19 cellular contexts compared by ENCODE assay signal in genomic region chr16:1564325-1564724, GRCh38. TPM values are rescaled to one million over a fixed set of nuclear protein-coding genes. Genes with fewer than 3 reads are reported as not detected.
DNase-seq lines count a peak whose midpoint lies in the region; ATAC-seq, FAIRE-seq and TF ChIP-seq lines count a peak whose summit lies in the region.
"Had no signal": no experiment of that assay in that cellular context is flagged by ENCODE, and none has a peak within 500 bp of the region (broad histone marks: within the 10 kb centered on the region; RNA-seq: fewer than 3 reads in every experiment).

No MANE protein-coding gene starts in this region.

- CTCF ChIA-PET in HepG2 (lab: Yijun Ruan, JAX; ENCODE audit: low intra/inter-chr PET ratio, low total read pairs) = no interaction called here

- H4K20me1 ChIP-seq in HepG2 (ENCODE audit: insufficient read depth, low read length) = no peaks in the 10 kb centered on the region

- H3K4me1 ChIP-seq in HepG2 (ENCODE audit: insufficient read depth, low read length) (no peaks in the 10 kb centered on the region), right lobe of liver (no peaks in the 10 kb centered on the region), thoracic aorta (ENCODE audit: control insufficient read depth in 1 of 2, low read depth in 2 of 2) (no peaks in the 10 kb centered on the region)
- H3K4me1 ChIP-seq: adrenal gland, left lung had no signal

- peak; percentile 59; the same call in 1 of the 3 replicates for ATAC-seq in HepG2
- no peak for ATAC-seq in right lobe of liver
- ATAC-seq in thoracic aorta (ENCODE audit: insufficient number of reproducible peaks, low FRiP score, low read depth) = no peak
- no peak for ATAC-seq in GM18505 (IDR thresholded peaks at IDR 0.05; ENCODE audit: unreplicated experiment)
- ATAC-seq: left lung, T-cell had no signal

- DNase-seq in HepG2 (ENCODE audit: low spot score) (no peak), right lobe of liver (no peak), NB4 (ENCODE audit: low read depth) (peak; percentile 29), fibroblast of pulmonary artery (ENCODE audit: low read depth) (no peak), thoracic aorta (ENCODE audit: low spot score) (no peak), SKM-1 (lab: John Stamatoyannopoulos, UW; ENCODE audit: unreplicated experiment) (no peak)
- no peak for DNase-seq in activated CD4-positive, alpha-beta T cell treated with anti-CD3 and anti-CD28 coated beads, Interleukin-2, amount 50 U/mL, for 1 hour
- DNase-seq: activated CD8-positive, alpha-beta memory T cell treated with anti-CD3 and anti-CD28 coated beads, Interleukin-2, amount 50 U/mL, for 4 hours; adrenal gland; CD4-positive, alpha-beta memory T cell; effector CD4-positive, alpha-beta T cell; HCEC 1CT; left lung; NCI-H774; occipital lobe; stimulated activated naive CD4-positive, alpha-beta T cell; T-cell had no signal

- no peak overlapping the region for H3K27ac ChIP-seq in HepG2 (ENCODE audit: extremely low read length, insufficient read depth, low read length)
- H3K27ac ChIP-seq in right lobe of liver = no peak overlapping the region
- H3K27ac ChIP-seq in thoracic aorta = no peak overlapping the region
- H3K27ac ChIP-seq: adrenal gland, left lung had no signal

- H3K9me3 ChIP-seq in HepG2 (ENCODE audit: low read length) (no peaks in the 10 kb centered on the region), right lobe of liver (no peaks in the 10 kb centered on the region), thoracic aorta (no peaks in the 10 kb centered on the region)
- H3K9me3 ChIP-seq: adrenal gland, left lung had no signal

- H3K4me2 ChIP-seq in HepG2 (ENCODE audit: low read depth, low read length) = no peak overlapping the region

- in situ Hi-C loops in HepG2 (cut with HindIII; ENCODE audit: extremely low pct_ligation_motif_present, low pct_unique_long_range_greater_than_20kb) = no loop called here

- POLR2A ChIA-PET in HepG2 (lab: Yijun Ruan, JAX) = no interaction called here

- no TSS peak for BruUV-seq in HepG2 (replicated peaks; lab: Mats Ljungman, UMichigan)

- TF ChIP-seq RAD21 in HepG2 (CRISPR knock-in tag; IDR thresholded peaks at IDR 0.05) = peak; percentile 36; the same call in 1 of the 2 replicates

- peaks cover 2 to 19% of the 10 kb centered on the region in 2 experiments; a peak in 4 of 5 replicates for H3K36me3 ChIP-seq in HepG2 (replicated peaks in 1 of 2; ENCODE audit: control insufficient read depth in 1 of 2, insufficient read depth in 2 of 2, low read length in 2 of 2)
- H3K36me3 ChIP-seq in right lobe of liver = peaks cover 0 to 4% (median 0%) of the 10 kb centered on the region in 4 donors
- H3K36me3 ChIP-seq in thoracic aorta = peaks cover 7% of the 10 kb centered on the region

- H2AFZ ChIP-seq in HepG2 (ENCODE audit: low read length) = no peak overlapping the region

- no peaks in the 10 kb centered on the region for H3K79me2 ChIP-seq in HepG2 (ENCODE audit: insufficient read depth, low read length)

- TF ChIP-seq POLR2A in HepG2 (IDR thresholded peaks at IDR 0.05; ENCODE audit: insufficient read depth in 1 of 2, low read depth in 2 of 2, low read length in 2 of 2) (no peak), right lobe of liver (IDR thresholded peaks at IDR 0.05) (no peak), NB4 (IDR thresholded peaks at IDR 0.05; ENCODE audit: extremely low read depth, insufficient read length) (no peak), GM18505 (IDR thresholded peaks at IDR 0.05; ENCODE audit: borderline replicate concordance, extremely low read depth, insufficient read depth, insufficient read length) (no peak)

- FAIRE-seq in HepG2 (lab: Jason Lieb, UNC) = no peak
- FAIRE-seq: HTR-8/SVneo had no signal

- H3K4me3 ChIP-seq in HepG2 (replicated peaks in 1 of 3; ENCODE audit: insufficient read depth in 1 of 3, low read depth in 2 of 3, low read length in 3 of 3) (no peak overlapping the region), right lobe of liver (no peak overlapping the region), NB4 (ENCODE audit: low read depth, low read length) (no peak overlapping the region), fibroblast of pulmonary artery (replicated peaks; ENCODE audit: low read depth, low read length) (no peak overlapping the region), thoracic aorta (no peak overlapping the region)
- H3K4me3 ChIP-seq: adrenal gland, left lung had no signal

- intact Hi-C loops in HepG2 (cut with micrococcal nuclease; ENCODE audit: unreplicated experiment) = no loop called here
- intact Hi-C loops in right lobe of liver (cut with DNase I) = no loop called here

- no peaks in the 10 kb centered on the region for H3K27me3 ChIP-seq in HepG2 (ENCODE audit: control insufficient read depth in 1 of 2, insufficient read depth in 2 of 2, low read length in 2 of 2)
- no peaks in the 10 kb centered on the region for H3K27me3 ChIP-seq in right lobe of liver
- H3K27me3 ChIP-seq in thoracic aorta (replicated peaks; ENCODE audit: insufficient read depth) = no peaks in the 10 kb centered on the region
- H3K27me3 ChIP-seq: adrenal gland, left lung had no signal

- no peak overlapping the region for H3K9ac ChIP-seq in HepG2 (ENCODE audit: insufficient read depth, low read depth, low read length)

- TF ChIP-seq CTCF in HepG2 (CRISPR knock-in tag; IDR thresholded peaks at IDR 0.05) (peak; percentile 59), right lobe of liver (IDR thresholded peaks at IDR 0.05) (peak in 2 of 4 donors; percentile 16 to 25), NB4 (IDR thresholded peaks at IDR 0.05; ENCODE audit: low read depth, low read length) (peak; percentile 23), fibroblast of pulmonary artery (IDR thresholded peaks at IDR 0.05; ENCODE audit: low read length, missing control alignments) (peak; percentile 25), thoracic aorta (IDR thresholded peaks at IDR 0.05) (peak; percentile 25)

- 96% methylated on average over 4 of the region's 9 CpGs for WGBS in HepG2 (ENCODE audit: low lambda C conversion rate)
- WGBS in right lobe of liver (ENCODE audit: insufficient coverage, low coverage, low lambda C conversion rate, missing lambda C conversion rate) = 50% methylated on average over 5 of the region's 9 CpGs

- TF ChIP-seq EP300 in HepG2 (IDR thresholded peaks at IDR 0.05; ENCODE audit: low read depth in 2 of 2, low read length in 2 of 2) (no peak), HepG2 (CRISPR knock-in tag; IDR thresholded peaks at IDR 0.05; ENCODE audit: borderline replicate concordance) (no peak)

RNA-seq across cellular contexts. Expression of gene TMEM204, which starts 30.9 kb away (rescaled TPM):
- not detected in 2 replicates for total RNA-seq in HepG2 (2016; rRNA removed; fragmentation: Illumina TruSeq; extraction: Trizol)
- total RNA-seq in HepG2 (2016; cell fraction: cytosol; rRNA removed; fragmentation: Illumina TruSeq; extraction: Trizol; ENCODE audit: low read depth) = not detected in 2 replicates
- total RNA-seq in HepG2 (2016; cell fraction: insoluble cytoplasmic fraction; rRNA removed; fragmentation: Illumina TruSeq; extraction: Trizol) = not detected in 2 replicates
- not detected in 2 replicates for total RNA-seq in HepG2 (2016; cell fraction: membrane; rRNA removed; fragmentation: Illumina TruSeq; extraction: Trizol)
- not detected in 2 replicates for total RNA-seq in HepG2 (2016; cell fraction: nucleus; rRNA removed; fragmentation: Illumina TruSeq; extraction: Trizol)
- not detected in 2 replicates for polyA plus RNA-seq in HepG2 (2011; rRNA removed)
- not detected in 2 replicates for polyA plus RNA-seq in HepG2 (2011; cell fraction: cytosol; rRNA removed)
- not detected in 2 replicates for polyA plus RNA-seq in HepG2 (2011; cell fraction: nucleus; rRNA removed)
- not detected in 2 replicates for polyA plus RNA-seq in HepG2 (2012)
- polyA plus RNA-seq in HepG2 (2016; cell fraction: cytosol; fragmentation: Illumina TruSeq; extraction: Trizol; ENCODE audit: low read depth) = not detected in 2 replicates
- polyA plus RNA-seq in HepG2 (2016; cell fraction: insoluble cytoplasmic fraction; fragmentation: Illumina TruSeq; extraction: Trizol; ENCODE audit: low read depth) = not detected in 2 replicates
- not detected in 2 replicates for polyA plus RNA-seq in HepG2 (2016; cell fraction: membrane; fragmentation: Illumina TruSeq; extraction: Trizol; ENCODE audit: low read depth)
- not detected in 2 replicates for polyA plus RNA-seq in HepG2 (2016; cell fraction: nucleus; fragmentation: Illumina TruSeq; extraction: Trizol; ENCODE audit: insufficient read depth, low read depth)
- not detected in 2 replicates for polyA minus RNA-seq in HepG2 (2011; rRNA and poly(A)+ RNA removed; ENCODE audit: low replicate concordance)
- not detected in 2 replicates for polyA minus RNA-seq in HepG2 (2011; cell fraction: cytosol; rRNA and poly(A)+ RNA removed)
- polyA minus RNA-seq in HepG2 (2011; cell fraction: nucleus; rRNA and poly(A)+ RNA removed) = not detected in 2 replicates
- total RNA-seq in right lobe of liver = 10 to 100 TPM in 2 of 6 experiments, 1 to 10 TPM in 4; 4.7 to 18.7 (median 8.9) TPM
- total RNA-seq in thoracic aorta = 100 to 1,000 TPM; 111 to 125 TPM

RNA-seq across cellular contexts. Expression of gene IFT140, which starts 47.5 kb away (rescaled TPM):
- total RNA-seq in HepG2 (2016; rRNA removed; fragmentation: Illumina TruSeq; extraction: Trizol) = 7.8 and 9.5 TPM in 2 replicates
- total RNA-seq in HepG2 (2016; cell fraction: cytosol; rRNA removed; fragmentation: Illumina TruSeq; extraction: Trizol; ENCODE audit: low read depth) = 2.3 and 2.6 TPM in 2 replicates
- total RNA-seq in HepG2 (2016; cell fraction: insoluble cytoplasmic fraction; rRNA removed; fragmentation: Illumina TruSeq; extraction: Trizol) = 7.1 and 10.5 TPM in 2 replicates
- 3.8 TPM in 2 replicates for total RNA-seq in HepG2 (2016; cell fraction: membrane; rRNA removed; fragmentation: Illumina TruSeq; extraction: Trizol)
- total RNA-seq in HepG2 (2016; cell fraction: nucleus; rRNA removed; fragmentation: Illumina TruSeq; extraction: Trizol) = 11.8 and 12.8 TPM in 2 replicates
- polyA plus RNA-seq in HepG2 (2011; rRNA removed) = 5.8 and 7.0 TPM in 2 replicates
- polyA plus RNA-seq in HepG2 (2011; cell fraction: cytosol; rRNA removed) = 2.9 and 4.1 TPM in 2 replicates
- polyA plus RNA-seq in HepG2 (2011; cell fraction: nucleus; rRNA removed) = 37.4 and 49.4 TPM in 2 replicates
- 6.3 and 6.8 TPM in 2 replicates for polyA plus RNA-seq in HepG2 (2012)
- 0.67 and 0.86 TPM in 2 replicates for polyA plus RNA-seq in HepG2 (2016; cell fraction: cytosol; fragmentation: Illumina TruSeq; extraction: Trizol; ENCODE audit: low read depth)
- 3.7 and 5.8 TPM in 2 replicates for polyA plus RNA-seq in HepG2 (2016; cell fraction: insoluble cytoplasmic fraction; fragmentation: Illumina TruSeq; extraction: Trizol; ENCODE audit: low read depth)
- 1.1 and 1.2 TPM in 2 replicates for polyA plus RNA-seq in HepG2 (2016; cell fraction: membrane; fragmentation: Illumina TruSeq; extraction: Trizol; ENCODE audit: low read depth)
- polyA plus RNA-seq in HepG2 (2016; cell fraction: nucleus; fragmentation: Illumina TruSeq; extraction: Trizol; ENCODE audit: insufficient read depth, low read depth) = 22.2 TPM in 2 replicates
- 16.9 and 18.0 TPM in 2 replicates for polyA minus RNA-seq in HepG2 (2011; rRNA and poly(A)+ RNA removed; ENCODE audit: low replicate concordance)
- polyA minus RNA-seq in HepG2 (2011; cell fraction: cytosol; rRNA and poly(A)+ RNA removed) = 3.3 and 3.7 TPM in 2 replicates
- 21.0 and 26.9 TPM in 2 replicates for polyA minus RNA-seq in HepG2 (2011; cell fraction: nucleus; rRNA and poly(A)+ RNA removed)
- total RNA-seq in right lobe of liver = 1 to 10 TPM; 2.9 to 8.9 (median 5.4) TPM
- 10 to 100 TPM; 13.7 to 19.2 TPM for total RNA-seq in thoracic aorta

RNA-seq across cellular contexts. Expression of gene CRAMP1, which starts 47.8 kb away (rescaled TPM):
- total RNA-seq in HepG2 (2016; rRNA removed; fragmentation: Illumina TruSeq; extraction: Trizol) = 6.6 and 6.8 TPM in 2 replicates
- 4.6 and 4.8 TPM in 2 replicates for total RNA-seq in HepG2 (2016; cell fraction: cytosol; rRNA removed; fragmentation: Illumina TruSeq; extraction: Trizol; ENCODE audit: low read depth)
- total RNA-seq in HepG2 (2016; cell fraction: insoluble cytoplasmic fraction; rRNA removed; fragmentation: Illumina TruSeq; extraction: Trizol) = 4.8 and 6.7 TPM in 2 replicates
- 3.4 and 4.3 TPM in 2 replicates for total RNA-seq in HepG2 (2016; cell fraction: membrane; rRNA removed; fragmentation: Illumina TruSeq; extraction: Trizol)
- total RNA-seq in HepG2 (2016; cell fraction: nucleus; rRNA removed; fragmentation: Illumina TruSeq; extraction: Trizol) = 8.4 and 8.5 TPM in 2 replicates
- polyA plus RNA-seq in HepG2 (2011; rRNA removed) = 9.7 and 13.0 TPM in 2 replicates
- 5.7 and 6.6 TPM in 2 replicates for polyA plus RNA-seq in HepG2 (2011; cell fraction: cytosol; rRNA removed)
- 25.2 and 30.8 TPM in 2 replicates for polyA plus RNA-seq in HepG2 (2011; cell fraction: nucleus; rRNA removed)
- 6.5 and 9.3 TPM in 2 replicates for polyA plus RNA-seq in HepG2 (2012)
- polyA plus RNA-seq in HepG2 (2016; cell fraction: cytosol; fragmentation: Illumina TruSeq; extraction: Trizol; ENCODE audit: low read depth) = 0.15 and 0.21 TPM in 2 replicates
- 3.6 and 5.5 TPM in 2 replicates for polyA plus RNA-seq in HepG2 (2016; cell fraction: insoluble cytoplasmic fraction; fragmentation: Illumina TruSeq; extraction: Trizol; ENCODE audit: low read depth)
- polyA plus RNA-seq in HepG2 (2016; cell fraction: membrane; fragmentation: Illumina TruSeq; extraction: Trizol; ENCODE audit: low read depth) = 0.46 and 0.65 TPM in 2 replicates
- polyA plus RNA-seq in HepG2 (2016; cell fraction: nucleus; fragmentation: Illumina TruSeq; extraction: Trizol; ENCODE audit: insufficient read depth, low read depth) = 24.3 and 25.2 TPM in 2 replicates
- 18.6 and 18.8 TPM in 2 replicates for polyA minus RNA-seq in HepG2 (2011; rRNA and poly(A)+ RNA removed; ENCODE audit: low replicate concordance)
- polyA minus RNA-seq in HepG2 (2011; cell fraction: cytosol; rRNA and poly(A)+ RNA removed) = 7.2 and 8.2 TPM in 2 replicates
- polyA minus RNA-seq in HepG2 (2011; cell fraction: nucleus; rRNA and poly(A)+ RNA removed) = 9.7 and 13.7 TPM in 2 replicates
- total RNA-seq in right lobe of liver = 1 to 10 TPM; 2.9 to 8.4 (median 5.8) TPM
- total RNA-seq in thoracic aorta = 10 to 100 TPM; 15.0 to 21.4 TPM

Comparison
In these comparisons a context has a peak if more than half of its experiments do, and no peak if none do; other contexts are left out.
1. RNA of gene TMEM204, which starts 30.9 kb away (total RNA-seq): 111 to 125 TPM in thoracic aorta; 4.7 to 18.7 TPM in right lobe of liver and not detected in HepG2; every median in the first group is over 4 times any median in the second.